ENCODE assay signal across 23 cellular contexts in the genomic region with DNA sequence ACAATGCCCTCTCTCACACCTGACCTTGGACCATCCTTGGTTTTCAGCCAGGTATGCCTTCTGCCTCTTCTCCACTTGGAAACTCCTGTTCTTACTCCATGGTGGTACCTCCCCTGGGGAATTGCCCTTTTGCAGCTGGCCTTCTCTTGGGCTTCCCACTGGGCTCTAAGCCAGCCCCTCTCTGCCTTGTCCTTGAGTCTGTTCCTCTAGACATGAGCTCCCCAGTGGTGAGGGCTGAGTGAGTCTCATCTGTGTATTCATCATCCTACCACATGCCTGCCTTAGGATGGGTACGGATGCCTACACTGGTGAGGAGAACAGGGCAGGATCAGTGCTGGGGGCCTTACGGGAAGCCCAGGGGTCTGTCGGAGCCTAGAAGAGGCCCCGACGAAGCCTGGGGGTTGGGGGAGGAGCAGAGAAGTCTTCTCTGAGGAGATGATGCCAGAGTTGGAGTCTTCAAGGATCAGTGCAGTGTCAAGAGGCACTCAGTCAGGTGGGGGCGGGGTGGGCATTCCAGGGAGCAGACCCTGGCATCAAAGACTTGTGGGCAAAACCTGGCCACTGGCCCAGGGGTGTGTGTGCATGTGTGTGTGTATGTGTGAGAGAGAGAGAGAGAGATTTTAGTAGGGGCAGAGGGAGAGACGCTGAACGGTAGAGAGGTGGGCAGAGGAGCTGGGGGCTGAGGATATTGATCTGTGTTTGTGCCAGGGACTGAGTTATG. TPM values are rescaled to one million over a fixed set of nuclear protein-coding genes. Genes with fewer than 3 reads are reported as not detected.
A peak's percentile ranks its signal among the peaks of the same experiment; 100 is the strongest.
DNase-seq lines count a peak whose midpoint lies in the region; ATAC-seq and TF ChIP-seq lines count a peak whose summit lies in the region.
"Had no signal": no experiment of that assay in that cellular context is flagged by ENCODE, and none has a peak within 500 bp of the region (broad histone marks: within the 10 kb centered on the region; RNA-seq: fewer than 3 reads in every experiment).

No MANE protein-coding gene starts in this region.

- intact Hi-C loops in testis (cut with DNase I; ENCODE audit: low total_unique reads), result no loop called here

- H3K4me1 ChIP-seq in GM23248 (ENCODE audit: insufficient read depth), result no peaks in the 10 kb centered on the region
- peaks cover 14% of the 10 kb centered on the region for H3K4me1 ChIP-seq in testis
- H3K4me1 ChIP-seq: BE2C had no signal

- H3K27me3 Mint-ChIP-seq in brain, result peaks cover 20% of the 10 kb centered on the region
- H3K27me3 Mint-ChIP-seq: activated B cell treated with CpG ODN at 0.5 μM for 24 hours had no signal

- TF ChIP-seq CTCF in brain (conservative IDR thresholded peaks at IDR 0.05) (no peak), testis (IDR thresholded peaks at IDR 0.05) (no peak)

- ATAC-seq in GM18909 (IDR thresholded peaks at IDR 0.05; ENCODE audit: poor library complexity, unreplicated experiment) (no peak), GM21423 (IDR thresholded peaks at IDR 0.05; ENCODE audit: unreplicated experiment) (no peak)

- H3F3A ChIP-seq in GM23248 (ENCODE audit: insufficient read depth), result no peaks in the 10 kb centered on the region

- H3K4me1 Mint-ChIP-seq in brain, result peaks cover 31% of the 10 kb centered on the region

- TF ChIP-seq POLR2A in testis (IDR thresholded peaks at IDR 0.05), result no peak

- WGBS in GM23248 (ENCODE audit: low coverage in 1 of 2, low lambda C conversion rate in 2 of 2, missing lambda C conversion rate in 2 of 2), 2 experiments, result 36% methylated on average over 8 of the region's 8 CpGs
- WGBS in testis, 2 donors, result 38 to 42% methylated on average over 7 to 8 of the region's 8 CpGs

- peak; percentile 25 for DNase-seq in NCI-H82 (lab: John Stamatoyannopoulos, UW)
- DNase-seq in NCI-H82 treated with DMSO at 0.1 percent for 48 hours (lab: John Stamatoyannopoulos, UW; ENCODE audit: unreplicated experiment), result no peak
- DNase-seq in GM23248, result peak; percentile 32
- peak; percentile 70 for DNase-seq in testis
- DNase-seq: activated gamma-delta T cell, aorta, mammary epithelial cell had no signal

- peaks cover 14% of the 10 kb centered on the region for H3K27me3 ChIP-seq in GM23248 (replicated peaks; ENCODE audit: insufficient read depth)
- no peaks in the 10 kb centered on the region for H3K27me3 ChIP-seq in testis
- H3K27me3 ChIP-seq: BE2C, cardiac muscle cell, SJSA1 had no signal

- H3K27ac ChIP-seq in GM23248 (no peak overlapping the region), testis (no peak overlapping the region)
- H3K27ac ChIP-seq: cardiac muscle cell, gastrocnemius medialis, SJSA1, suprapubic skin had no signal

- no peak overlapping the region for H3K4me3 Mint-ChIP-seq in brain
- H3K4me3 Mint-ChIP-seq: activated B cell treated with CpG ODN at 0.5 μM for 24 hours; activated naive CD8-positive, alpha-beta T cell treated with anti-CD3 and anti-CD28 coated beads for 36 hours; activated T-cell treated with anti-CD3 and anti-CD28 coated beads, Interleukin-2, amount 50 U/mL, for 4 hours; CD8-positive, alpha-beta memory T cell; nephron had no signal

- H2AFZ ChIP-seq in GM23248, result no peak overlapping the region

- peak overlapping the region in 3 of 5 experiments; percentile 0 to 90 (median 28) for H3K27ac Mint-ChIP-seq in brain
- H3K27ac Mint-ChIP-seq: activated naive CD8-positive, alpha-beta T cell treated with anti-CD3 and anti-CD28 coated beads for 36 hours had no signal

- H3K79me2 ChIP-seq in GM23248 (ENCODE audit: insufficient read depth), result no peaks in the 10 kb centered on the region

- H3K36me3 Mint-ChIP-seq in brain, result no peaks in the 10 kb centered on the region
- H3K36me3 Mint-ChIP-seq: activated naive CD8-positive, alpha-beta T cell treated with anti-CD3 and anti-CD28 coated beads for 36 hours; CD8-positive, alpha-beta memory T cell had no signal

- no peak overlapping the region for H3K9ac ChIP-seq in GM23248

- peaks cover 0 to 8% (median 0%) of the 10 kb centered on the region in 5 experiments for H3K9me3 Mint-ChIP-seq in brain
- H3K9me3 Mint-ChIP-seq: activated B cell treated with CpG ODN at 0.5 μM for 24 hours; activated naive CD8-positive, alpha-beta T cell treated with anti-CD3 and anti-CD28 coated beads for 36 hours; activated T-cell treated with anti-CD3 and anti-CD28 coated beads, Interleukin-2, amount 50 U/mL, for 4 hours; CD8-positive, alpha-beta memory T cell; nephron had no signal

- no peaks in the 10 kb centered on the region for H4K20me1 ChIP-seq in GM23248 (ENCODE audit: insufficient read depth)

- H3K36me3 ChIP-seq in GM23248 (ENCODE audit: low read depth) (no peaks in the 10 kb centered on the region), testis (ENCODE audit: low read depth, missing control alignments) (no peaks in the 10 kb centered on the region)
- H3K36me3 ChIP-seq: BE2C, cardiac muscle cell, gastrocnemius medialis, SJSA1, suprapubic skin had no signal

- H3K4me3 ChIP-seq in GM23248 (no peak overlapping the region), testis (no peak overlapping the region)
- H3K4me3 ChIP-seq: cardiac muscle cell, gastrocnemius medialis, SJSA1, suprapubic skin had no signal

- H3K9me2 ChIP-seq in GM23248 (ENCODE audit: insufficient read depth), result no peaks in the 10 kb centered on the region

- H3K9me3 ChIP-seq in GM23248 (ENCODE audit: low read depth) (no peaks in the 10 kb centered on the region), testis (no peaks in the 10 kb centered on the region)
- H3K9me3 ChIP-seq: BE2C, gastrocnemius medialis, SJSA1, suprapubic skin had no signal

- in situ Hi-C loops in GM23248 (cut with MboI), result no loop called here

- H3K4me2 ChIP-seq in GM23248 (ENCODE audit: unreplicated experiment), result no peak overlapping the region

RNA-seq across cellular contexts. Expression of gene CRB2, which starts 5.2 kb away (rescaled TPM):
- total RNA-seq in GM23248 (2014; rRNA removed; shearing (Covaris generic)), result not detected in 2 replicates
- polyA plus RNA-seq in GM23248 (2016; fragmentation: Nextera tagmentation; extraction: Ambion mirVana) (not detected in 2 replicates), brain (ENCODE audit: insufficient read depth, low read depth, low replicate concordance) (6.4 TPM), testis (ENCODE audit: insufficient read depth, low read depth, low replicate concordance) (3.4 TPM)
- total RNA-seq in testis, result under 1 TPM; 0.63 to 0.68 TPM
- total RNA-seq: CD8-positive, alpha-beta memory T cell; fibroblast of lung; gastrocnemius medialis; IMR-90; osteocyte; SJSA1; suprapubic skin had no signal
- polyA plus RNA-seq: fibroblast of lung, IMR-90, mammary epithelial cell had no signal
